ENCODE assay signal across 20 cellular contexts in the genomic region with DNA sequence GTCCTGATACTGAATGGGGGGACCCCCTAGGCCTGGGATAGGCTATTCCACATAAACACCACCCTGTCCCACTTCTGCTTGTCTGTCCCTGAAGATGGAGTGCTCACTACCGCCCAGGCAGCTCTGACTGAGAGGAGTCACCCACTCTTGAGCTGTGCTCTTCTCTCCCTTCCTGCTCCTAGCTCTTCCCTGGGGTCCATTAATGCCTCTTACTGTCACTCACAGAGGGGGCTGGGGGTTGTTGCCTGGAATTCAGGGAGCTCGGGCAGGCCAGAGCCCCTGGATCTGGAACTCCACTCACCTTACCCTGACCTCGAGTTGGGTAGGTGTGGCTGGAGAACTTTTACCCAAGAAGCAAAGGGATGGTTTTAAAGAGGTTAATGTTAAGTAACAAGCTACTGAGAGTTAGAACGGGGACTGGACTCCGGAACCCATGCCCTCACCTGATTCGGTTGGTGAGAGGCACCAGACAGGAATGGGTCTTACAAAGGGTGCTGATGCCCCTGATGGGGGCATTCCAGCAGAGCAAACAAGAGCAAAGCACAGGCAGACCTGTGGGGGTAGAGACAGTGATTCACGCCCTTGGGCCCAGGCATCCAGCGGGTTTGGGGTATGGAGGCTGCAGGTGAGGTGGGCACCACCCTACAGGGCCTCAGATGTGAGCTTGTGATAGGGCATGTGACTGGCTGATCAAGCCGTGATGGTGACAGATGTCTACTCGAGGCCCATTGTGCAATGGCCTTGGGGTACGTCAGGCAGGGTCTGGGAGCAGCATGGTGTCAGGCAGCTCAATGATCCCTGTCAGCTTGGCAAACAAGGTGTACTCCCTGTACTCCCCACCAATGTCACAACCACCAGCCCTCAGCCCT. TPM values are rescaled to one million over a fixed set of nuclear protein-coding genes. Genes with fewer than 3 reads are reported as not detected.
DNase-seq lines count a peak whose midpoint lies in the region; ATAC-seq, FAIRE-seq and TF ChIP-seq lines count a peak whose summit lies in the region.
"Had no signal": no experiment of that assay in that cellular context is flagged by ENCODE, and none has a peak within 500 bp of the region (broad histone marks: within the 10 kb centered on the region; RNA-seq: fewer than 3 reads in every experiment).

No MANE protein-coding gene starts in this region.

- peak overlapping the region; percentile 80 for H3K27ac Mint-ChIP-seq in activated CD8-positive, alpha-beta memory T cell treated with anti-CD3 and anti-CD28 coated beads, Interleukin-2, amount 10 ng/mL, durations not matched to agents 7 days and 5 days
- peak overlapping the region; percentile 86 to 93 for H3K27ac Mint-ChIP-seq in effector memory CD8-positive, alpha-beta T cell
- H3K27ac Mint-ChIP-seq: HFFc6 had no signal

- H4K91ac ChIP-seq in trophoblast cell (ENCODE audit: low read depth, low read length), result no peak overlapping the region

- no peak overlapping the region for H2BK5ac ChIP-seq in trophoblast cell (ENCODE audit: low read depth, low read length, poor library complexity)

- POLR2A ChIA-PET in PC-9 (lab: Charles Lee; ENCODE audit: unreplicated experiment), result interaction anchor here (0.6 kb wide), 1 partner anchor 1012 kb away, joined by 4 read pairs; no protein-coding TSS in a partner anchor

- H3K4me1 ChIP-seq in trophoblast cell (ENCODE audit: control insufficient read depth in 1 of 2, insufficient read depth in 2 of 2, low read length in 2 of 2) (peaks cover 38 to 52% of the 10 kb centered on the region in 2 experiments), PC-9 (replicated peaks; ENCODE audit: insufficient read depth) (peaks cover 29% of the 10 kb centered on the region)

- H3K4me2 ChIP-seq in trophoblast cell (ENCODE audit: low read length) (no peak overlapping the region), PC-9 (no peak overlapping the region)

- peaks cover 7% of the 10 kb centered on the region; the same call in 1 of the 2 replicates for H3F3A ChIP-seq in PC-9 (ENCODE audit: insufficient read depth, low read depth)

- no peak overlapping the region for H3K9ac ChIP-seq in trophoblast cell (ENCODE audit: low read length)

- H3K36me3 ChIP-seq in trophoblast cell (ENCODE audit: control insufficient read depth in 1 of 2, insufficient read depth in 2 of 2, low read length in 2 of 2) (peaks cover 6 to 10% of the 10 kb centered on the region in 2 experiments), PC-9 (ENCODE audit: low read depth) (no peaks in the 10 kb centered on the region)

- peaks cover 79% of the 10 kb centered on the region for H3K4me1 Mint-ChIP-seq in activated CD8-positive, alpha-beta memory T cell treated with anti-CD3 and anti-CD28 coated beads, Interleukin-2, amount 10 ng/mL, durations not matched to agents 7 days and 5 days
- H3K4me1 Mint-ChIP-seq in effector memory CD8-positive, alpha-beta T cell (ENCODE audit: low read depth in 2 of 2), result peaks cover 71 to 74% of the 10 kb centered on the region in 2 donors

- peaks cover 10% of the 10 kb centered on the region for H3K36me3 Mint-ChIP-seq in activated CD8-positive, alpha-beta memory T cell treated with anti-CD3 and anti-CD28 coated beads, Interleukin-2, amount 10 ng/mL, durations not matched to agents 7 days and 5 days
- H3K36me3 Mint-ChIP-seq in effector memory CD8-positive, alpha-beta T cell (ENCODE audit: insufficient read depth), result peaks cover 19% of the 10 kb centered on the region

- H4K8ac ChIP-seq in trophoblast cell (ENCODE audit: low read depth, low read length), result no peak overlapping the region

- no peaks in the 10 kb centered on the region for H3K27me3 ChIP-seq in trophoblast cell (ENCODE audit: insufficient read depth, low read length)
- no peaks in the 10 kb centered on the region for H3K27me3 ChIP-seq in PC-9 (ENCODE audit: insufficient read depth, low read depth)
- H3K27me3 ChIP-seq: body of pancreas had no signal

- no peak overlapping the region for H4K12ac ChIP-seq in trophoblast cell (ENCODE audit: low read depth, low read length)

- peak; percentile 48 for FAIRE-seq in GM12891 (lab: Jason Lieb, UNC)
- FAIRE-seq: G401.6, GM12892, keratinocyte, RCC 7860, urothelium cell line had no signal

- no peaks in the 10 kb centered on the region for H3K9me3 Mint-ChIP-seq in activated CD8-positive, alpha-beta memory T cell treated with anti-CD3 and anti-CD28 coated beads, Interleukin-2, amount 10 ng/mL, durations not matched to agents 7 days and 5 days (ENCODE audit: low read depth)
- H3K9me3 Mint-ChIP-seq in effector memory CD8-positive, alpha-beta T cell, result no peaks in the 10 kb centered on the region
- H3K9me3 Mint-ChIP-seq: HFFc6 had no signal

- intact Hi-C loops in PC-9 (cut with micrococcal nuclease; ENCODE audit: unreplicated experiment), result no loop called here

- no peaks in the 10 kb centered on the region for H3K9me2 ChIP-seq in PC-9 (ENCODE audit: insufficient read depth)

- H2AFZ ChIP-seq in trophoblast cell (ENCODE audit: insufficient read depth, low read length, poor library complexity), result no peak overlapping the region
- H2AFZ ChIP-seq in PC-9, result no peak overlapping the region

- H3K14ac ChIP-seq in trophoblast cell (ENCODE audit: low read length), result no peak overlapping the region

- no peak for TF ChIP-seq CTCF in PC-9 (conservative IDR thresholded peaks at IDR 0.05)

- H3K4me3 ChIP-seq in trophoblast cell (ENCODE audit: low read depth, low read length) (no peak overlapping the region), PC-9 (no peak overlapping the region)
- H3K4me3 ChIP-seq: body of pancreas, mucosa of descending colon had no signal

- no peak overlapping the region for H3K18ac ChIP-seq in trophoblast cell (ENCODE audit: low read length)

- ATAC-seq in activated CD8-positive, alpha-beta memory T cell treated with anti-CD3 and anti-CD28 coated beads, Interleukin-2, amount 10 ng/mL, durations not matched to agents 7 days and 5 days, result no peak
- no peak for ATAC-seq in effector memory CD8-positive, alpha-beta T cell (replicated peaks)
- ATAC-seq: activated CD4-positive, CD25-positive, alpha-beta regulatory T cell treated with anti-CD3 and anti-CD28 coated beads, Interleukin-2, amount 50 U/mL, for 24 hours; body of pancreas; mucosa of descending colon; stimulated activated naive CD8-positive, alpha-beta T cell treated with anti-CD3 and anti-CD28 coated beads, Interleukin-15, Interleukin-2, amounts not matched to agents 100 U/mL and 50 U/mL, for 24 hours had no signal

- no peak overlapping the region for H3K23ac ChIP-seq in trophoblast cell (ENCODE audit: low read length)

- peaks cover 16% of the 10 kb centered on the region for H3K79me1 ChIP-seq in trophoblast cell (ENCODE audit: low read length)

- H3K9me3 ChIP-seq in trophoblast cell (ENCODE audit: insufficient read depth, low read depth, low read length) (no peaks in the 10 kb centered on the region), PC-9 (ENCODE audit: insufficient read depth, low read depth) (no peaks in the 10 kb centered on the region)
- H3K9me3 ChIP-seq: body of pancreas, Caco-2, mucosa of descending colon had no signal

- H3K27ac ChIP-seq in trophoblast cell (ENCODE audit: low read depth, low read length) (no peak overlapping the region), PC-9 (no peak overlapping the region)

- no TSS peak for BruUV-seq in PC-9 (replicated peaks; lab: Mats Ljungman, UMichigan)

- peak overlapping the region; percentile 11 for H2AK5ac ChIP-seq in trophoblast cell (ENCODE audit: low read length)

- H3K27me3 Mint-ChIP-seq in activated CD8-positive, alpha-beta memory T cell treated with anti-CD3 and anti-CD28 coated beads, Interleukin-2, amount 10 ng/mL, durations not matched to agents 7 days and 5 days, result no peaks in the 10 kb centered on the region
- no peaks in the 10 kb centered on the region for H3K27me3 Mint-ChIP-seq in effector memory CD8-positive, alpha-beta T cell

- H3K79me2 ChIP-seq in trophoblast cell (ENCODE audit: control insufficient read depth, insufficient read depth, low read length, poor library complexity), result peaks cover 8% of the 10 kb centered on the region
- peaks cover 15% of the 10 kb centered on the region for H3K79me2 ChIP-seq in PC-9 (ENCODE audit: low read depth)

- WGBS in trophoblast cell (ENCODE audit: extremely low coverage, insufficient coverage, insufficient read length), result no CpG with 5 or more reads among the region's 11 CpGs

- H2BK120ac ChIP-seq in trophoblast cell (ENCODE audit: insufficient read depth, low read length, poor library complexity), result no peak overlapping the region

- no peak overlapping the region for H2BK12ac ChIP-seq in trophoblast cell (ENCODE audit: low read length)

- no peak for DNase-seq in activated CD8-positive, alpha-beta memory T cell treated with anti-CD3 and anti-CD28 coated beads, Interleukin-2, amount 10 ng/mL, durations not matched to agents 7 days and 5 days
- DNase-seq in activated CD8-positive, alpha-beta memory T cell treated with anti-CD3 and anti-CD28 coated beads, Interleukin-2, amount 50 U/mL, for 4 hours, result no peak
- no peak for DNase-seq in GM12891 (ENCODE audit: insufficient read length, low spot score)
- no peak for DNase-seq in effector memory CD8-positive, alpha-beta T cell
- DNase-seq in trophoblast cell, result no peak
- DNase-seq in mucosa of gallbladder (ENCODE audit: low spot score), result no peak
- no peak for DNase-seq in PC-9
- no peak for DNase-seq in NCI-H187 (lab: John Stamatoyannopoulos, UW)
- DNase-seq: body of pancreas; Caco-2; dermis blood vessel endothelial cell; HFFc6; stimulated activated naive CD8-positive, alpha-beta T cell treated with anti-CD3 and anti-CD28 coated beads, Interleukin-15, Interleukin-2, amounts not matched to agents 100 U/mL and 50 U/mL, for 24 hours had no signal

- TF ChIP-seq POLR2A in GM12891 (IDR thresholded peaks at IDR 0.05; ENCODE audit: low read depth, low read length), result no peak

- CTCF ChIA-PET in activated CD8-positive, alpha-beta memory T cell treated with anti-CD3 and anti-CD28 coated beads, Interleukin-2, amount 10 ng/mL, durations not matched to agents 7 days and 5 days (lab: Charles Lee), result no interaction called here
- CTCF ChIA-PET in PC-9 (lab: Charles Lee), result no interaction called here

- H3K4ac ChIP-seq in trophoblast cell (ENCODE audit: low read depth, low read length), result no peak overlapping the region

- no peak overlapping the region for H3K4me3 Mint-ChIP-seq in activated CD8-positive, alpha-beta memory T cell treated with anti-CD3 and anti-CD28 coated beads, Interleukin-2, amount 10 ng/mL, durations not matched to agents 7 days and 5 days
- peak overlapping the region; percentile 31 to 45 for H3K4me3 Mint-ChIP-seq in effector memory CD8-positive, alpha-beta T cell
- H3K4me3 Mint-ChIP-seq: HFFc6 had no signal

- H4K20me1 ChIP-seq in PC-9 (ENCODE audit: insufficient read depth), result no peaks in the 10 kb centered on the region

RNA-seq across cellular contexts. Expression of gene NBEAL2, which starts 5.4 kb away (rescaled TPM):
- total RNA-seq in activated CD8-positive, alpha-beta memory T cell treated with anti-CD3 and anti-CD28 coated beads, Interleukin-2, amount 10 ng/mL, durations not matched to agents 7 days and 5 days, result 100 to 1,000 TPM; 164 to 262 TPM
- polyA plus RNA-seq in GM12891 (2012; ENCODE audit: low read depth, missing spikeins), result 53.4 TPM
- 18.1 and 18.9 TPM in 2 replicates for polyA plus RNA-seq in trophoblast cell (2013)
- 150 TPM for total RNA-seq in mucosa of gallbladder
- total RNA-seq in PC-9 (2021), result 69.7 and 81.0 TPM in 2 replicates

RNA-seq across cellular contexts. Expression of gene CCDC12, which starts 8.3 kb away (rescaled TPM):
- total RNA-seq in activated CD8-positive, alpha-beta memory T cell treated with anti-CD3 and anti-CD28 coated beads, Interleukin-2, amount 10 ng/mL, durations not matched to agents 7 days and 5 days, result 10 to 100 TPM; 65.9 to 72.7 TPM
- 55.8 TPM for polyA plus RNA-seq in GM12891 (2012; ENCODE audit: low read depth, missing spikeins)
- 47.9 and 48.1 TPM in 2 replicates for polyA plus RNA-seq in trophoblast cell (2013)
- 50.0 TPM for total RNA-seq in mucosa of gallbladder
- 39.3 and 43.1 TPM in 2 replicates for total RNA-seq in PC-9 (2021)
